ENCODE assay signal across 8 cellular contexts in genomic region chr10:11539191-11539868, GRCh38.
DNase-seq lines count a peak whose midpoint lies in the region; ATAC-seq, FAIRE-seq and TF ChIP-seq lines count a peak whose summit lies in the region.
"Had no signal": no experiment of that assay in that cellular context is flagged by ENCODE, and none has a peak within 500 bp of the region (broad histone marks: within the 10 kb centered on the region; RNA-seq: fewer than 3 reads in every experiment).

No MANE protein-coding gene starts in this region.

- no peaks in the 10 kb centered on the region for H3K9me3 ChIP-seq in K562 (replicated peaks; ENCODE audit: control insufficient read depth, insufficient read depth, low read depth, low read length)
- no peaks in the 10 kb centered on the region for H3K9me3 ChIP-seq in mucosa of descending colon
- H3K9me3 ChIP-seq in CD4-positive, alpha-beta T cell (ENCODE audit: control insufficient read depth, low read length): no peaks in the 10 kb centered on the region

- peak; percentile 65; the same call in 1 of the 2 replicates for TF ChIP-seq EP300 in K562 (IDR thresholded peaks at IDR 0.05; ENCODE audit: low read length)

- H3K9ac ChIP-seq in K562 (ENCODE audit: insufficient read depth in 1 of 2, low read depth in 2 of 2, low read length in 2 of 2): peak overlapping the region; percentile 49 to 77; a peak in 3 of 4 replicates

- no peak overlapping the region for H3K27ac Mint-ChIP-seq in CD4-positive, alpha-beta T cell

- H2AFZ ChIP-seq in K562 (ENCODE audit: low read depth, low read length): no peak overlapping the region; the same call in 1 of the 2 replicates

- CTCF ChIA-PET in K562 (lab: Yijun Ruan, JAX; ENCODE audit: low intra/inter-chr PET ratio): no interaction called here
- CTCF ChIA-PET in CD4-positive, alpha-beta T cell (lab: Charles Lee): no interaction called here

- H4K20me1 ChIP-seq in K562 (replicated peaks; ENCODE audit: control insufficient read depth, insufficient read depth, low read length): peaks cover 18% of the 10 kb centered on the region

- H3K27me3 ChIP-seq in K562 (ENCODE audit: control insufficient read depth in 2 of 2, insufficient read depth in 2 of 2, low read length in 2 of 2): no peaks in the 10 kb centered on the region
- no peaks in the 10 kb centered on the region for H3K27me3 ChIP-seq in CD4-positive, alpha-beta T cell (ENCODE audit: control insufficient read depth, insufficient read depth, low read length)

- in situ Hi-C loops in K562 (cut with MboI): no loop called here

- H3K4me1 ChIP-seq in K562 (replicated peaks in 1 of 2; ENCODE audit: control insufficient read depth in 2 of 2, insufficient read depth in 2 of 2, low read length in 2 of 2): peaks cover 5 to 30% of the 10 kb centered on the region in 2 experiments
- H3K4me1 ChIP-seq in mucosa of descending colon (ENCODE audit: low read depth): no peaks in the 10 kb centered on the region

- H3K4me3 Mint-ChIP-seq in CD4-positive, alpha-beta T cell: no peak overlapping the region

- FAIRE-seq in K562 (lab: Jason Lieb, UNC): peak; percentile 82

- H3K27me3 Mint-ChIP-seq in CD4-positive, alpha-beta T cell: no peaks in the 10 kb centered on the region

- BruUV-seq in K562 (replicated peaks; lab: Mats Ljungman, UMichigan): no TSS peak

- DNase-seq in EH (ENCODE audit: low read depth) (peak; percentile 59), K562 (ENCODE audit: extremely low read depth in 1 of 4, low spot score in 3 of 4) (peak; percentile 22 to 58 (median 30)), mucosa of descending colon (no peak)
- DNase-seq in CD4-positive, alpha-beta T cell: no peak
- DNase-seq in activated effector memory CD4-positive, alpha-beta T cell treated with anti-CD3 and anti-CD28 coated beads, Interleukin-2, amount 50 U/mL, for 16 hours: no peak
- DNase-seq: activated CD4-positive, alpha-beta T cell treated with anti-CD3 and anti-CD28 coated beads, Interleukin-2, amount 50 U/mL, for 4 hours had no signal

- H3K27ac ChIP-seq in K562 (ENCODE audit: extremely low read depth, low read depth, low read length): peak overlapping the region; percentile 81
- no peak overlapping the region for H3K27ac ChIP-seq in CD4-positive, alpha-beta T cell (ENCODE audit: low read depth, low read length)

- TF ChIP-seq POLR2A in K562 (conservative IDR thresholded peaks at IDR 0.05): no peak

- no peak; a peak in 2 of 4 replicates for TF ChIP-seq RAD21 in K562 (CRISPR knock-in tag; conservative IDR thresholded peaks at IDR 0.05 in 1 of 2, IDR thresholded peaks at IDR 0.05 in 1 of 2)

- H3K36me3 ChIP-seq in K562 (ENCODE audit: control insufficient read depth, insufficient read depth, low read length) (no peaks in the 10 kb centered on the region), mucosa of descending colon (ENCODE audit: low read depth) (no peaks in the 10 kb centered on the region)

- TF ChIP-seq CTCF in K562 (IDR thresholded peaks at IDR 0.05 in 2 of 3, conservative IDR thresholded peaks at IDR 0.05 in 1 of 3; ENCODE audit: insufficient read depth in 2 of 3, low read depth in 1 of 3, low read length in 3 of 3) (no peak), mucosa of descending colon (IDR thresholded peaks at IDR 0.05) (no peak)
- no peak for TF ChIP-seq CTCF in CD4-positive, alpha-beta T cell (IDR thresholded peaks at IDR 0.05)

- peaks cover 6% of the 10 kb centered on the region for H3K9me1 ChIP-seq in K562 (ENCODE audit: control insufficient read depth, insufficient read depth, low read length)

- H3K4me2 ChIP-seq in K562 (ENCODE audit: insufficient read depth, low read length): peak overlapping the region; percentile 48

- intact Hi-C loops in K562 (cut with micrococcal nuclease): loop anchor here (5.0 kb wide), 1 partner anchor 68 kb away; no protein-coding TSS in a partner anchor
- intact Hi-C loops in mucosa of descending colon (cut with DNase I, micrococcal nuclease): no loop called here
- intact Hi-C loops in CD4-positive, alpha-beta T cell (cut with DNase I, micrococcal nuclease): no loop called here

- H3K9me3 Mint-ChIP-seq in CD4-positive, alpha-beta T cell: no peaks in the 10 kb centered on the region

- no peak overlapping the region for H3K4me3 ChIP-seq in K562
- no peak overlapping the region for H3K4me3 ChIP-seq in mucosa of descending colon

- no peaks in the 10 kb centered on the region for H3K36me3 Mint-ChIP-seq in CD4-positive, alpha-beta T cell (ENCODE audit: low read depth)

- POLR2A ChIA-PET in K562 (lab: Yijun Ruan, JAX): interaction anchor here (0.7 to 1.5 kb wide), 4 partner anchors 11 to 100 kb away, joined by 3 to 4 read pairs (median 3); no protein-coding TSS in a partner anchor
- POLR2A ChIA-PET in CD4-positive, alpha-beta T cell (lab: Charles Lee): no interaction called here

- peaks cover 92% of the 10 kb centered on the region for H3K79me2 ChIP-seq in K562 (ENCODE audit: control insufficient read depth, insufficient read depth, low read length)

- ATAC-seq in HG02610 (IDR thresholded peaks at IDR 0.05; ENCODE audit: unreplicated experiment) (peak; percentile 38), K562 (peak; percentile 77), mucosa of descending colon (peak; percentile 60), GM21529 (IDR thresholded peaks at IDR 0.05; ENCODE audit: unreplicated experiment) (no peak)
- no peak for ATAC-seq in CD4-positive, alpha-beta T cell (ENCODE audit: poor library complexity)

- H3K4me1 Mint-ChIP-seq in CD4-positive, alpha-beta T cell (ENCODE audit: low read depth): peaks cover 6% of the 10 kb centered on the region

- 23% methylated on average over 2 of the region's 2 CpGs for WGBS in K562 (ENCODE audit: insufficient coverage, low coverage, missing lambda C conversion rate)

TF ChIP-seq in K562, 482 proteins besides CTCF, POLR2A, EP300 and RAD21 (continues in another document):
- TF ChIP-seq HMG20B (CRISPR knock-in tag; IDR thresholded peaks at IDR 0.05) (no peak), LCOR (CRISPR knock-in tag; IDR thresholded peaks at IDR 0.05) (peak; percentile 74; the same call in 1 of the 2 replicates), ZNF318 (IDR thresholded peaks at IDR 0.05; ENCODE audit: borderline replicate concordance in 1 of 2, low read depth in 1 of 2) (peak; percentile 43 to 81; a peak in 2 of 4 replicates), SOX6 (IDR thresholded peaks at IDR 0.05) (peak; percentile 70)

Comparison
In these comparisons a context has a peak if more than half of its experiments do, and no peak if none do; other contexts are left out.
1. DNase-seq: peak in EH (single experiment) and K562 (4 of 4); none in mucosa of descending colon (0 of 3), CD4-positive, alpha-beta T cell (0 of 10) and activated effector memory CD4-positive, alpha-beta T cell treated with anti-CD3 and anti-CD28 coated beads, Interleukin-2, amount 50 U/mL, for 16 hours (single experiment).
2. ATAC-seq: peak in HG02610 (single experiment), K562 (single experiment) and mucosa of descending colon (single experiment); none in CD4-positive, alpha-beta T cell (single experiment) and GM21529 (single experiment).